In genomic region chr11:58796333-58797049, GRCh38 we compare ENCODE assay signal across 17 cellular contexts. TPM values are rescaled to one million over a fixed set of nuclear protein-coding genes. Genes with fewer than 3 reads are reported as not detected.
DNase-seq lines count a peak whose midpoint lies in the region; ATAC-seq lines count a peak whose summit lies in the region.
"Had no signal": no experiment of that assay in that cellular context is flagged by ENCODE, and none has a peak within 500 bp of the region (broad histone marks: within the 10 kb centered on the region; RNA-seq: fewer than 3 reads in every experiment).

No MANE protein-coding gene starts in this region.

- peaks cover 14% of the 10 kb centered on the region for H3K27me3 Mint-ChIP-seq in activated CD4-positive, alpha-beta memory T cell treated with anti-CD3 and anti-CD28 coated beads, Interleukin-2, amount 10 ng/mL, durations not matched to agents 7 days and 5 days
- peaks cover 19% of the 10 kb centered on the region for H3K27me3 Mint-ChIP-seq in activated CD4-positive, alpha-beta T cell treated with anti-CD3 and anti-CD28 coated beads for 36 hours

- H3K27ac Mint-ChIP-seq in activated CD4-positive, alpha-beta memory T cell treated with anti-CD3 and anti-CD28 coated beads, Interleukin-2, amount 10 ng/mL, durations not matched to agents 7 days and 5 days, result no peak overlapping the region
- H3K27ac Mint-ChIP-seq in activated CD4-positive, alpha-beta T cell treated with anti-CD3 and anti-CD28 coated beads for 36 hours, result no peak overlapping the region
- H3K27ac Mint-ChIP-seq: activated naive CD8-positive, alpha-beta T cell treated with anti-CD3 and anti-CD28 coated beads for 36 hours; CD14-positive monocyte had no signal

- no peaks in the 10 kb centered on the region for H3K9me3 Mint-ChIP-seq in activated CD4-positive, alpha-beta memory T cell treated with anti-CD3 and anti-CD28 coated beads, Interleukin-2, amount 10 ng/mL, durations not matched to agents 7 days and 5 days
- H3K9me3 Mint-ChIP-seq in activated CD4-positive, alpha-beta T cell treated with anti-CD3 and anti-CD28 coated beads for 36 hours (ENCODE audit: low read depth), result no peaks in the 10 kb centered on the region

- no peaks in the 10 kb centered on the region for H3K36me3 Mint-ChIP-seq in activated CD4-positive, alpha-beta memory T cell treated with anti-CD3 and anti-CD28 coated beads, Interleukin-2, amount 10 ng/mL, durations not matched to agents 7 days and 5 days (ENCODE audit: low read depth)
- H3K36me3 Mint-ChIP-seq in activated CD4-positive, alpha-beta T cell treated with anti-CD3 and anti-CD28 coated beads for 36 hours (ENCODE audit: low read depth), result peaks cover 2% of the 10 kb centered on the region
- H3K36me3 Mint-ChIP-seq: activated naive CD8-positive, alpha-beta T cell treated with anti-CD3 and anti-CD28 coated beads for 36 hours; CD14-positive monocyte had no signal

- H3K4me1 Mint-ChIP-seq in activated CD4-positive, alpha-beta memory T cell treated with anti-CD3 and anti-CD28 coated beads, Interleukin-2, amount 10 ng/mL, durations not matched to agents 7 days and 5 days, result no peaks in the 10 kb centered on the region
- H3K4me1 Mint-ChIP-seq in activated CD4-positive, alpha-beta T cell treated with anti-CD3 and anti-CD28 coated beads for 36 hours, result no peaks in the 10 kb centered on the region
- H3K4me1 Mint-ChIP-seq: activated naive CD8-positive, alpha-beta T cell treated with anti-CD3 and anti-CD28 coated beads for 36 hours had no signal

- CTCF ChIA-PET in activated CD4-positive, alpha-beta memory T cell treated with anti-CD3 and anti-CD28 coated beads, Interleukin-2, amount 10 ng/mL, durations not matched to agents 7 days and 5 days (lab: Charles Lee), result interaction anchor here (1.7 kb wide), 1 partner anchor 10 kb away, joined by 5 read pairs; no protein-coding TSS in a partner anchor
- CTCF ChIA-PET in activated CD4-positive, alpha-beta T cell treated with anti-CD3 and anti-CD28 coated beads for 36 hours (lab: Charles Lee), result interaction anchor here (0.6 to 1.5 kb wide), 4 partner anchors 7 to 923 kb away, joined by 3 to 4 read pairs (median 3); no protein-coding TSS in a partner anchor

- no peak for ATAC-seq in activated CD4-positive, alpha-beta T cell treated with anti-CD3 and anti-CD28 coated beads for 36 hours
- ATAC-seq: activated T-cell treated with anti-CD3 and anti-CD28 coated beads, Interleukin-2, amount 50 U/mL, for 4 hours; mucosa of descending colon had no signal

- POLR2A ChIA-PET in activated CD4-positive, alpha-beta memory T cell treated with anti-CD3 and anti-CD28 coated beads, Interleukin-2, amount 10 ng/mL, durations not matched to agents 7 days and 5 days (lab: Charles Lee), result no interaction called here
- POLR2A ChIA-PET in activated CD4-positive, alpha-beta T cell treated with anti-CD3 and anti-CD28 coated beads for 36 hours (lab: Charles Lee), result no interaction called here

- H3K4me3 Mint-ChIP-seq in activated CD4-positive, alpha-beta memory T cell treated with anti-CD3 and anti-CD28 coated beads, Interleukin-2, amount 10 ng/mL, durations not matched to agents 7 days and 5 days, result no peak overlapping the region
- H3K4me3 Mint-ChIP-seq in activated CD4-positive, alpha-beta T cell treated with anti-CD3 and anti-CD28 coated beads for 36 hours, result no peak overlapping the region
- H3K4me3 Mint-ChIP-seq: activated naive CD8-positive, alpha-beta T cell treated with anti-CD3 and anti-CD28 coated beads for 36 hours; activated T-cell treated with anti-CD3 and anti-CD28 coated beads, Interleukin-2, amount 50 U/mL, for 4 hours; CD14-positive monocyte had no signal

- intact Hi-C loops in head of caudate nucleus (cut with DNase I), result no loop called here
- intact Hi-C loops in activated CD4-positive, alpha-beta T cell treated with anti-CD3 and anti-CD28 coated beads for 36 hours (cut with DNase I, micrococcal nuclease), result no loop called here

- DNase-seq in NCI-H1092 treated with DMSO at 0.1 percent for 48 hours (lab: John Stamatoyannopoulos, UW) (peak; percentile 27), NCI-H1092 (lab: John Stamatoyannopoulos, UW) (no peak), NCI-H69 (lab: John Stamatoyannopoulos, UW) (peak; percentile 19), head of caudate nucleus (peak in 33 of 42 donors; percentile 8 to 73 (median 30)), pons (ENCODE audit: low spot score) (peak; percentile 11), KG1 (lab: John Stamatoyannopoulos, UW) (no peak)
- DNase-seq in activated CD4-positive, alpha-beta memory T cell treated with anti-CD3 and anti-CD28 coated beads, Interleukin-2, amount 10 ng/mL, durations not matched to agents 7 days and 5 days, result no peak
- no peak for DNase-seq in activated CD4-positive, alpha-beta T cell treated with anti-CD3 and anti-CD28 coated beads for 36 hours
- DNase-seq: activated naive CD8-positive, alpha-beta T cell treated with anti-CD3 and anti-CD28 coated beads for 36 hours; activated T-cell treated with anti-CD3 and anti-CD28 coated beads, Interleukin-2, amount 50 U/mL, for 4 hours; DND-41; dorsolateral prefrontal cortex; mucosa of descending colon; NCI-H1417 treated with DMSO at 0.1 percent for 48 hours; occipital lobe had no signal

RNA-seq across cellular contexts. Expression of gene GLYATL2, which starts 48.0 kb away (rescaled TPM):
- total RNA-seq in activated CD4-positive, alpha-beta memory T cell treated with anti-CD3 and anti-CD28 coated beads, Interleukin-2, amount 10 ng/mL, durations not matched to agents 7 days and 5 days, result not detected
- not detected for total RNA-seq in activated CD4-positive, alpha-beta T cell treated with anti-CD3 and anti-CD28 coated beads for 36 hours
- total RNA-seq: activated naive CD8-positive, alpha-beta T cell treated with anti-CD3 and anti-CD28 coated beads for 36 hours; activated T-cell treated with anti-CD3 and anti-CD28 coated beads, Interleukin-2, amount 50 U/mL, for 4 hours; bronchial epithelial cell; mucosa of descending colon had no signal

Comparison
In these comparisons a context has a peak if more than half of its experiments do, and no peak if none do; other contexts are left out.
1. DNase-seq: peak in NCI-H1092 treated with DMSO at 0.1 percent for 48 hours (single experiment), NCI-H69 (single experiment), head of caudate nucleus (33 of 42) and pons (single experiment); none in NCI-H1092 (single experiment), KG1 (single experiment), activated CD4-positive, alpha-beta memory T cell treated with anti-CD3 and anti-CD28 coated beads, Interleukin-2, amount 10 ng/mL, durations not matched to agents 7 days and 5 days (single experiment) and activated CD4-positive, alpha-beta T cell treated with anti-CD3 and anti-CD28 coated beads for 36 hours (single experiment).